21 cellular contexts compared by ENCODE assay signal in genomic region chr2:20073462-20073861, GRCh38. TPM values are rescaled to one million over a fixed set of nuclear protein-coding genes. Genes with fewer than 3 reads are reported as not detected.
DNase-seq lines count a peak whose midpoint lies in the region; ATAC-seq, FAIRE-seq and TF ChIP-seq lines count a peak whose summit lies in the region.
"Had no signal": no experiment of that assay in that cellular context is flagged by ENCODE, and none has a peak within 500 bp of the region (broad histone marks: within the 10 kb centered on the region; RNA-seq: fewer than 3 reads in every experiment).

No MANE protein-coding gene starts in this region.

- H3K9me3 ChIP-seq in HepG2 (ENCODE audit: low read length) (no peaks in the 10 kb centered on the region), right lobe of liver (no peaks in the 10 kb centered on the region)
- H3K9me3 ChIP-seq: left lung, upper lobe of left lung had no signal

- DNase-seq in HepG2 (ENCODE audit: low spot score) = no peak
- no peak for DNase-seq in right lobe of liver
- DNase-seq in fibroblast of mammary gland (ENCODE audit: low read depth) = peak; percentile 24
- DNase-seq in progenitor cell of endocrine pancreas (ENCODE audit: low spot score, unreplicated experiment) = no peak
- no peak for DNase-seq in naive thymus-derived CD8-positive, alpha-beta T cell
- no peak for DNase-seq in activated naive CD4-positive, alpha-beta T cell treated with anti-CD3 and anti-CD28 coated beads, Interleukin-2, amount 50 U/mL, for 16 hours
- DNase-seq in NCI-H2107 (lab: John Stamatoyannopoulos, UW) = no peak
- DNase-seq: activated CD4-positive, alpha-beta T cell treated with anti-CD3 and anti-CD28 coated beads for 1 hour; endodermal cell; head of caudate nucleus; left lung; NCI-H2081; stimulated activated CD4-positive, alpha-beta T cell treated with anti-CD3 and anti-CD28 coated beads, Interleukin-4, amount 100 ng/mL, for 24 hours; stimulated activated naive CD4-positive, alpha-beta T cell treated with Interleukin-2 at 50 U/mL for 16 hours; T-helper 1 cell; upper lobe of left lung had no signal

- no peaks in the 10 kb centered on the region for H4K20me1 ChIP-seq in HepG2 (ENCODE audit: insufficient read depth, low read length)

- FAIRE-seq in HepG2 (lab: Jason Lieb, UNC) = no peak
- FAIRE-seq: D721Med had no signal

- no peak overlapping the region for H3K4me3 Mint-ChIP-seq in progenitor cell of endocrine pancreas (ENCODE audit: low read depth)
- H3K4me3 Mint-ChIP-seq in naive thymus-derived CD8-positive, alpha-beta T cell = no peak overlapping the region
- H3K4me3 Mint-ChIP-seq: activated naive CD8-positive, alpha-beta T cell; CD14-positive monocyte; endodermal cell had no signal

- no peaks in the 10 kb centered on the region for H3K79me2 ChIP-seq in HepG2 (ENCODE audit: insufficient read depth, low read length)

- H3K36me3 ChIP-seq in HepG2 (replicated peaks in 1 of 2; ENCODE audit: control insufficient read depth in 1 of 2, insufficient read depth in 2 of 2, low read length in 2 of 2) (no peaks in the 10 kb centered on the region), right lobe of liver (no peaks in the 10 kb centered on the region)
- H3K36me3 ChIP-seq: left lung, upper lobe of left lung had no signal

- no peak overlapping the region for H3K9ac ChIP-seq in HepG2 (ENCODE audit: insufficient read depth, low read depth, low read length)

- WGBS in HepG2 (ENCODE audit: low lambda C conversion rate) = 62% methylated on average over 2 of the region's 2 CpGs
- WGBS in right lobe of liver (ENCODE audit: insufficient coverage, low coverage, low lambda C conversion rate, missing lambda C conversion rate) = 83% methylated on average over 2 of the region's 2 CpGs

- peaks cover 3% of the 10 kb centered on the region for H3K36me3 Mint-ChIP-seq in progenitor cell of endocrine pancreas (ENCODE audit: insufficient read depth)
- no peaks in the 10 kb centered on the region for H3K36me3 Mint-ChIP-seq in naive thymus-derived CD8-positive, alpha-beta T cell
- H3K36me3 Mint-ChIP-seq: activated naive CD8-positive, alpha-beta T cell; CD14-positive monocyte had no signal

- TF ChIP-seq EP300 in HepG2 (IDR thresholded peaks at IDR 0.05; ENCODE audit: low read depth in 2 of 2, low read length in 2 of 2) (no peak), HepG2 (CRISPR knock-in tag; IDR thresholded peaks at IDR 0.05; ENCODE audit: borderline replicate concordance) (no peak)

- H3K9me3 Mint-ChIP-seq in progenitor cell of endocrine pancreas (ENCODE audit: low read depth) = no peaks in the 10 kb centered on the region
- no peaks in the 10 kb centered on the region for H3K9me3 Mint-ChIP-seq in naive thymus-derived CD8-positive, alpha-beta T cell

- H3K4me2 ChIP-seq in HepG2 (ENCODE audit: low read depth, low read length) = peak overlapping the region; percentile 76; the same call in 1 of the 2 replicates

- TF ChIP-seq RAD21 in HepG2 (CRISPR knock-in tag; IDR thresholded peaks at IDR 0.05) = no peak

- no peak for ATAC-seq in HepG2
- ATAC-seq in right lobe of liver = no peak
- no peak for ATAC-seq in naive thymus-derived CD8-positive, alpha-beta T cell
- ATAC-seq: left lung had no signal

- H3K27me3 Mint-ChIP-seq in progenitor cell of endocrine pancreas = no peaks in the 10 kb centered on the region
- peaks cover 0 to 14% (median 9%) of the 10 kb centered on the region in 5 donors for H3K27me3 Mint-ChIP-seq in naive thymus-derived CD8-positive, alpha-beta T cell
- H3K27me3 Mint-ChIP-seq: activated naive CD8-positive, alpha-beta T cell had no signal

- BruUV-seq in HepG2 (replicated peaks; lab: Mats Ljungman, UMichigan) = no TSS peak

- intact Hi-C loops in HepG2 (cut with micrococcal nuclease; ENCODE audit: unreplicated experiment) (no loop called here), right lobe of liver (cut with DNase I) (no loop called here)

- TF ChIP-seq POLR2A in HepG2 (IDR thresholded peaks at IDR 0.05; ENCODE audit: insufficient read depth in 1 of 2, low read depth in 2 of 2, low read length in 2 of 2) (no peak), right lobe of liver (IDR thresholded peaks at IDR 0.05) (no peak)

- peaks cover 72% of the 10 kb centered on the region for H3K4me1 ChIP-seq in HepG2 (ENCODE audit: insufficient read depth, low read length)
- H3K4me1 ChIP-seq in right lobe of liver = no peaks in the 10 kb centered on the region

- no peak overlapping the region for H3K4me3 ChIP-seq in HepG2 (replicated peaks in 1 of 3; ENCODE audit: insufficient read depth in 1 of 3, low read depth in 2 of 3, low read length in 3 of 3)
- H3K4me3 ChIP-seq in right lobe of liver = no peak overlapping the region
- no peak overlapping the region for H3K4me3 ChIP-seq in fibroblast of mammary gland (ENCODE audit: control insufficient read depth, low read depth, low read length)
- H3K4me3 ChIP-seq: coronary artery, left lung, upper lobe of left lung had no signal

- H2AFZ ChIP-seq in HepG2 (ENCODE audit: low read length) = no peak overlapping the region

- H3K4me1 Mint-ChIP-seq in progenitor cell of endocrine pancreas (ENCODE audit: low read depth) = peaks cover 36% of the 10 kb centered on the region
- no peaks in the 10 kb centered on the region for H3K4me1 Mint-ChIP-seq in naive thymus-derived CD8-positive, alpha-beta T cell
- H3K4me1 Mint-ChIP-seq: CD14-positive monocyte had no signal

- no peak for TF ChIP-seq CTCF in HepG2 (CRISPR knock-in tag; IDR thresholded peaks at IDR 0.05)
- no peak for TF ChIP-seq CTCF in right lobe of liver (IDR thresholded peaks at IDR 0.05)
- no peak for TF ChIP-seq CTCF in fibroblast of mammary gland (conservative IDR thresholded peaks at IDR 0.05; ENCODE audit: control insufficient read depth, insufficient read depth, low read depth, low read length)
- no peak for TF ChIP-seq CTCF in progenitor cell of endocrine pancreas (IDR thresholded peaks at IDR 0.05; ENCODE audit: unreplicated experiment)

- POLR2A ChIA-PET in HepG2 (lab: Yijun Ruan, JAX) = interaction anchor here (1.1 to 6.4 kb wide), 2 partner anchors 12 to 22 kb away, joined by 4 to 45 read pairs; partner anchors contain the start of gene LAPTM4A
- POLR2A ChIA-PET in naive thymus-derived CD8-positive, alpha-beta T cell (lab: Charles Lee) = no interaction called here

- in situ Hi-C loops in HepG2 (cut with HindIII; ENCODE audit: extremely low pct_ligation_motif_present, low pct_unique_long_range_greater_than_20kb) = no loop called here

- CTCF ChIA-PET in HepG2 (lab: Yijun Ruan, JAX; ENCODE audit: low intra/inter-chr PET ratio, low total read pairs) = no interaction called here

- peak overlapping the region; percentile 76 for H3K27ac Mint-ChIP-seq in progenitor cell of endocrine pancreas
- no peak overlapping the region for H3K27ac Mint-ChIP-seq in naive thymus-derived CD8-positive, alpha-beta T cell
- H3K27ac Mint-ChIP-seq: activated naive CD8-positive, alpha-beta T cell; endodermal cell had no signal

- H3K27ac ChIP-seq in HepG2 (ENCODE audit: extremely low read length, insufficient read depth, low read length) (no peak overlapping the region), right lobe of liver (no peak overlapping the region)
- H3K27ac ChIP-seq: HL-60 had no signal

- H3K27me3 ChIP-seq in HepG2 (ENCODE audit: control insufficient read depth in 1 of 2, insufficient read depth in 2 of 2, low read length in 2 of 2) = no peaks in the 10 kb centered on the region; a peak in 1 of 5 replicates
- H3K27me3 ChIP-seq in right lobe of liver = no peaks in the 10 kb centered on the region
- H3K27me3 ChIP-seq: left lung, upper lobe of left lung had no signal

TF ChIP-seq in HepG2, 621 proteins besides CTCF, POLR2A, EP300 and RAD21:
- no peak for TF ChIP-seq GMEB2 (CRISPR knock-in tag; IDR thresholded peaks at IDR 0.05; ENCODE audit: low read depth)
- TF ChIP-seq RCOR2 (CRISPR knock-in tag; IDR thresholded peaks at IDR 0.05) = no peak
- no peak for TF ChIP-seq ZBTB42 (CRISPR knock-in tag; IDR thresholded peaks at IDR 0.05)

RNA-seq across cellular contexts. Expression of gene LAPTM4A, which starts 22.0 kb away (rescaled TPM):
- 82.8 and 116 TPM in 2 replicates for total RNA-seq in HepG2 (2016; rRNA removed; fragmentation: Illumina TruSeq; extraction: Trizol)
- 18.7 and 21.2 TPM in 2 replicates for total RNA-seq in HepG2 (2016; cell fraction: cytosol; rRNA removed; fragmentation: Illumina TruSeq; extraction: Trizol; ENCODE audit: low read depth)
- total RNA-seq in HepG2 (2016; cell fraction: insoluble cytoplasmic fraction; rRNA removed; fragmentation: Illumina TruSeq; extraction: Trizol) = 83.7 and 119 TPM in 2 replicates
- total RNA-seq in HepG2 (2016; cell fraction: membrane; rRNA removed; fragmentation: Illumina TruSeq; extraction: Trizol) = 35.7 and 39.5 TPM in 2 replicates
- total RNA-seq in HepG2 (2016; cell fraction: nucleus; rRNA removed; fragmentation: Illumina TruSeq; extraction: Trizol) = 127 and 144 TPM in 2 replicates
- 491 and 558 TPM in 2 replicates for polyA plus RNA-seq in HepG2 (2011; rRNA removed)
- polyA plus RNA-seq in HepG2 (2011; cell fraction: cytosol; rRNA removed) = 344 and 527 TPM in 2 replicates
- 114 and 137 TPM in 2 replicates for polyA plus RNA-seq in HepG2 (2011; cell fraction: nucleus; rRNA removed)
- polyA plus RNA-seq in HepG2 (2012) = 288 and 349 TPM in 2 replicates
- 46.6 and 49.9 TPM in 2 replicates for polyA plus RNA-seq in HepG2 (2016; cell fraction: cytosol; fragmentation: Illumina TruSeq; extraction: Trizol; ENCODE audit: low read depth)
- polyA plus RNA-seq in HepG2 (2016; cell fraction: insoluble cytoplasmic fraction; fragmentation: Illumina TruSeq; extraction: Trizol; ENCODE audit: low read depth) = 181 and 190 TPM in 2 replicates
- 62.5 and 62.8 TPM in 2 replicates for polyA plus RNA-seq in HepG2 (2016; cell fraction: membrane; fragmentation: Illumina TruSeq; extraction: Trizol; ENCODE audit: low read depth)
- 365 and 398 TPM in 2 replicates for polyA plus RNA-seq in HepG2 (2016; cell fraction: nucleus; fragmentation: Illumina TruSeq; extraction: Trizol; ENCODE audit: insufficient read depth, low read depth)
- 123 and 176 TPM in 2 replicates for polyA minus RNA-seq in HepG2 (2011; rRNA and poly(A)+ RNA removed; ENCODE audit: low replicate concordance)
- 150 and 184 TPM in 2 replicates for polyA minus RNA-seq in HepG2 (2011; cell fraction: cytosol; rRNA and poly(A)+ RNA removed)
- 93.0 and 135 TPM in 2 replicates for polyA minus RNA-seq in HepG2 (2011; cell fraction: nucleus; rRNA and poly(A)+ RNA removed)
- total RNA-seq in right lobe of liver = 100 to 1,000 TPM in 4 of 6 experiments, 10 to 100 TPM in 2; 80.0 to 143 (median 126) TPM
- total RNA-seq in progenitor cell of endocrine pancreas = 241 and 251 TPM in 2 replicates
- 10 to 100 TPM; 45.7 to 46.0 TPM for total RNA-seq in naive thymus-derived CD8-positive, alpha-beta T cell
- polyA plus RNA-seq in naive thymus-derived CD8-positive, alpha-beta T cell = 100 to 1,000 TPM in 1 of 3 donors, 10 to 100 TPM in 2; 88.7 to 100 (median 97.1) TPM
